ENCODE assay signal across 22 cellular contexts in genomic region chr3:51280171-51280570, GRCh38.
A peak's percentile ranks its signal among the peaks of the same experiment; 100 is the strongest.
DNase-seq lines count a peak whose midpoint lies in the region; ATAC-seq and TF ChIP-seq lines count a peak whose summit lies in the region.
"Had no signal": no experiment of that assay in that cellular context is flagged by ENCODE, and none has a peak within 500 bp of the region (broad histone marks: within the 10 kb centered on the region; RNA-seq: fewer than 3 reads in every experiment).

No MANE protein-coding gene starts in this region.

- H3K4me3 ChIP-seq in dorsolateral prefrontal cortex (peak overlapping the region in 3 of 59 donors; percentile 5 to 16 (median 6)), osteoblast (ENCODE audit: insufficient read depth, low read length) (no peak overlapping the region), left ventricle myocardium inferior (no peak overlapping the region)

- ATAC-seq in GM18505 (IDR thresholded peaks at IDR 0.05; ENCODE audit: unreplicated experiment) (no peak), Right ventricle myocardium superior (ENCODE audit: poor library complexity) (no peak)

- intact Hi-C loops in dorsolateral prefrontal cortex (cut with DNase I), result no loop called here
- intact Hi-C loops in Right ventricle myocardium superior (cut with DNase I), result no loop called here
- intact Hi-C loops in left ventricle myocardium inferior (cut with micrococcal nuclease), result no loop called here

- no peaks in the 10 kb centered on the region for H3K79me2 ChIP-seq in osteoblast (ENCODE audit: insufficient read depth, low read length)

- TF ChIP-seq CTCF in dorsolateral prefrontal cortex (IDR thresholded peaks at IDR 0.05 in 54 of 56, conservative IDR thresholded peaks at IDR 0.05 in 2 of 56; ENCODE audit: low read depth in 1 of 56, partially characterized antibody in 56 of 56) (peak in 1 of 56 donors; percentile 12), osteoblast (IDR thresholded peaks at IDR 0.05; ENCODE audit: extremely low read depth, low read depth, low read length) (no peak), left ventricle myocardium inferior (IDR thresholded peaks at IDR 0.05; ENCODE audit: borderline replicate concordance) (no peak)

- H3K27me3 ChIP-seq in dorsolateral prefrontal cortex, result no peaks in the 10 kb centered on the region
- no peaks in the 10 kb centered on the region for H3K27me3 ChIP-seq in osteoblast (ENCODE audit: insufficient read depth, low read length)
- H3K27me3 ChIP-seq in left ventricle myocardium inferior (ENCODE audit: low read depth), result no peaks in the 10 kb centered on the region

- no peaks in the 10 kb centered on the region for H4K20me1 ChIP-seq in osteoblast (ENCODE audit: insufficient read depth, low read length)

- peak; percentile 88 for DNase-seq in Ammon's horn (ENCODE audit: low spot score)
- DNase-seq in dorsolateral prefrontal cortex, result peak in 9 of 10 donors; percentile 22 to 72 (median 61)
- peak; percentile 60 for DNase-seq in inferior parietal cortex (ENCODE audit: extremely low spot score)
- peak; percentile 7 for DNase-seq in occipital lobe (lab: John Stamatoyannopoulos, UW)
- DNase-seq in Right ventricle myocardium superior, result no peak
- no peak for DNase-seq in osteoblast (ENCODE audit: insufficient read length, low spot score, missing footprints)
- DNase-seq in left ventricle myocardium inferior, result no peak
- DNase-seq: ACHN; CD4-positive, CD25-positive, alpha-beta regulatory T cell; DMS153; GOT3; HCEC 1CT; MM.1S; NCI-H1694; NCI-H2081; NCI-H2227 treated with DMSO at 0.1 percent for 48 hours; NCI-H526 treated with DMSO at 0.1 percent for 48 hours; RPMI8226; SHP77 had no signal

- H3K4me1 ChIP-seq in osteoblast (ENCODE audit: insufficient read depth, low read length) (peaks cover 13% of the 10 kb centered on the region), left ventricle myocardium inferior (no peaks in the 10 kb centered on the region)

- H3K36me3 ChIP-seq in osteoblast (ENCODE audit: insufficient read depth, low read length), result no peaks in the 10 kb centered on the region
- no peaks in the 10 kb centered on the region for H3K36me3 ChIP-seq in left ventricle myocardium inferior

- H3K27ac ChIP-seq in dorsolateral prefrontal cortex, result peak overlapping the region in 42 of 59 donors; percentile 9 to 79 (median 53)
- H3K27ac ChIP-seq in osteoblast (ENCODE audit: low read depth, low read length), result no peak overlapping the region
- no peak overlapping the region for H3K27ac ChIP-seq in left ventricle myocardium inferior (replicated peaks)
- H3K27ac ChIP-seq: 22Rv1, KMS-11 had no signal

- H2AFZ ChIP-seq in osteoblast (ENCODE audit: low read length), result no peak overlapping the region

- no peak overlapping the region for H3K4me2 ChIP-seq in osteoblast (ENCODE audit: insufficient read depth, low read length)
- H3K4me2 ChIP-seq: KMS-11 had no signal

- peaks cover 3% of the 10 kb centered on the region for H3K9me3 ChIP-seq in osteoblast (ENCODE audit: low read depth, low read length)
- H3K9me3 ChIP-seq in left ventricle myocardium inferior (replicated peaks), result peaks cover 2% of the 10 kb centered on the region

- no peak for TF ChIP-seq POLR2A in GM18505 (IDR thresholded peaks at IDR 0.05; ENCODE audit: borderline replicate concordance, extremely low read depth, insufficient read depth, insufficient read length)

Comparison
In these comparisons a context has a peak if more than half of its experiments do, and no peak if none do; other contexts are left out.
1. DNase-seq: peak in Ammon's horn (single experiment), dorsolateral prefrontal cortex (9 of 10), inferior parietal cortex (single experiment) and occipital lobe (single experiment); none in Right ventricle myocardium superior (single experiment), osteoblast (single experiment) and left ventricle myocardium inferior (single experiment).
2. H3K27ac ChIP-seq: peak in dorsolateral prefrontal cortex (42 of 59); none in osteoblast (single experiment) and left ventricle myocardium inferior (single experiment).